Comparison of ENCODE assay signal across 19 cellular contexts in the genomic region with DNA sequence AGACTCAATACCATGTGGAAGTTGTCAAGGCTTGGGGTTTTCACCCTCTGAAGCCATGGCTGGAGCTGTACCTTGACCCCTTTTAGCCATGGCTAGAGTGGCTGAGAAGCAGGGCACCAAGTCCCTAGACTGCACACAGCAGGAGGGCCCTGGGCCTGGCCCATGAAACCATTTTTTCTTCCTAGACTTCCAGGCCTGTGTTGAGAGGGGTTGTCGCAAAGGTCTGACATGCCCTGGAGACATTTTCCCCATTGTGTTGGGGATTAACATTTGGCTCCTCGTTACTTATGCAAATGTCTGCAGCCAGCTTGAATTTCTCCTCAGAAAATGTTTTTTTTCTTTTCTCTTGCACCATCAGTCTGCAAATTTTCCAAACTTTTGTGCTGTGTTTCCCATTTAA.
"Had no signal": no experiment of that assay in that cellular context is flagged by ENCODE, and none has a peak within 500 bp of the region (broad histone marks: within the 10 kb centered on the region; RNA-seq: fewer than 3 reads in every experiment).

No MANE protein-coding gene starts in this region.

- H3K4me1 Mint-ChIP-seq: activated CD4-positive, alpha-beta T cell treated with anti-CD3 and anti-CD28 coated beads, Interleukin-2, amount 10 ng/mL, durations not matched to agents 7 days and 5 days; activated naive CD8-positive, alpha-beta T cell treated with anti-CD3 and anti-CD28 coated beads, Interleukin-2, amount 10 ng/mL, durations not matched to agents 7 days and 5 days; stimulated activated effector memory CD8-positive, alpha-beta T cell treated with anti-CD3 and anti-CD28 coated beads, Interleukin-12 subunit alpha, Interleukin-12 subunit beta, amount 100 ng/mL, for 72 hours had no signal

- ATAC-seq: activated CD8-positive, alpha-beta T cell treated with anti-CD3 and anti-CD28 coated beads, Interleukin-2, amount 10 ng/mL, durations not matched to agents 7 days and 5 days; effector memory CD8-positive, alpha-beta T cell; heart right ventricle; natural killer cell treated with Interleukin-12 subunit alpha and Interleukin-12 subunit beta and Interleukin-15 and Interleukin-18, amount 100 ng/mL, for 72 hours; pancreas; stimulated activated effector memory CD8-positive, alpha-beta T cell treated with anti-CD3 and anti-CD28 coated beads, Interleukin-12 subunit alpha, Interleukin-12 subunit beta, amount 100 ng/mL, for 72 hours had no signal

- H3K27ac Mint-ChIP-seq: activated CD4-positive, alpha-beta T cell treated with anti-CD3 and anti-CD28 coated beads, Interleukin-2, amount 10 ng/mL, durations not matched to agents 7 days and 5 days; activated CD8-positive, alpha-beta T cell treated with anti-CD3 and anti-CD28 coated beads, Interleukin-2, amount 10 ng/mL, durations not matched to agents 7 days and 5 days; activated naive CD8-positive, alpha-beta T cell treated with anti-CD3 and anti-CD28 coated beads, Interleukin-2, amount 10 ng/mL, durations not matched to agents 7 days and 5 days; activated T-cell treated with anti-CD3 and anti-CD28 coated beads, Interleukin-2, amount 50 U/mL, for 24 hours; activated T-helper 2 cell treated with anti-CD3 and anti-CD28 coated beads, Interferon-gamma antibody, Interleukin-2, Interleukin-4, amounts not matched to agents 10 μg/mL and 5 μg/mL and 100 μg/mL, durations not matched to agents 14 hours and 24 hours and 36 hours; effector memory CD8-positive, alpha-beta T cell; immature natural killer cell; natural killer cell treated with Interleukin-12 subunit alpha and Interleukin-12 subunit beta and Interleukin-15 and Interleukin-18, amount 100 ng/mL, for 72 hours; stimulated activated effector memory CD8-positive, alpha-beta T cell treated with anti-CD3 and anti-CD28 coated beads, Interleukin-12 subunit alpha, Interleukin-12 subunit beta, amount 100 ng/mL, for 72 hours had no signal

- H3K4me1 ChIP-seq: heart right ventricle, pancreas, sigmoid colon had no signal

- DNase-seq: activated CD4-positive, alpha-beta T cell treated with anti-CD3 and anti-CD28 coated beads, Interleukin-2, amount 10 ng/mL, durations not matched to agents 7 days and 5 days; activated CD8-positive, alpha-beta T cell treated with anti-CD3 and anti-CD28 coated beads, Interleukin-2, amount 10 ng/mL, durations not matched to agents 7 days and 5 days; activated naive CD4-positive, alpha-beta T cell treated with Interleukin-2 at 50 U/mL for 16 hours; activated naive CD8-positive, alpha-beta T cell treated with anti-CD3 and anti-CD28 coated beads, Interleukin-2, amount 10 ng/mL, durations not matched to agents 7 days and 5 days; activated T-cell treated with anti-CD3 and anti-CD28 coated beads, Interleukin-2, amount 50 U/mL, for 24 hours; amygdala; effector memory CD8-positive, alpha-beta T cell; esophagus squamous epithelium; heart right ventricle; immature natural killer cell; pancreas; sigmoid colon; stimulated activated CD4-positive, alpha-beta T cell treated with anti-CD3 and anti-CD28 coated beads, Interleukin-4, amount 100 ng/mL, for 24 hours had no signal

- H3K27me3 Mint-ChIP-seq: activated CD4-positive, alpha-beta T cell treated with anti-CD3 and anti-CD28 coated beads, Interleukin-2, amount 10 ng/mL, durations not matched to agents 7 days and 5 days; activated naive CD8-positive, alpha-beta T cell treated with anti-CD3 and anti-CD28 coated beads, Interleukin-2, amount 10 ng/mL, durations not matched to agents 7 days and 5 days; activated T-cell treated with anti-CD3 and anti-CD28 coated beads, Interleukin-2, amount 50 U/mL, for 24 hours; effector memory CD8-positive, alpha-beta T cell; natural killer cell treated with Interleukin-12 subunit alpha and Interleukin-12 subunit beta and Interleukin-15 and Interleukin-18, amount 100 ng/mL, for 72 hours had no signal

- H3K27me3 ChIP-seq: cardiac muscle cell, esophagus squamous epithelium, heart right ventricle, neutrophil, pancreas, sigmoid colon had no signal

- H3K27ac ChIP-seq: cardiac muscle cell, esophagus squamous epithelium, heart right ventricle, neutrophil, sigmoid colon, thoracic aorta had no signal

- H3K36me3 ChIP-seq: cardiac muscle cell, pancreas had no signal

- FAIRE-seq: pancreas had no signal

- H3K9me3 ChIP-seq: esophagus squamous epithelium, heart right ventricle, neutrophil, pancreas, sigmoid colon, thoracic aorta had no signal

- H3K4me3 ChIP-seq: cardiac muscle cell, esophagus squamous epithelium, heart right ventricle, pancreas, sigmoid colon, thoracic aorta had no signal

- H3K9me3 Mint-ChIP-seq: activated naive CD8-positive, alpha-beta T cell treated with anti-CD3 and anti-CD28 coated beads, Interleukin-2, amount 10 ng/mL, durations not matched to agents 7 days and 5 days; activated T-cell treated with anti-CD3 and anti-CD28 coated beads, Interleukin-2, amount 50 U/mL, for 24 hours; activated T-helper 2 cell treated with anti-CD3 and anti-CD28 coated beads, Interferon-gamma antibody, Interleukin-2, Interleukin-4, amounts not matched to agents 10 μg/mL and 5 μg/mL and 100 μg/mL, durations not matched to agents 14 hours and 24 hours and 36 hours; effector memory CD8-positive, alpha-beta T cell; immature natural killer cell; natural killer cell treated with Interleukin-12 subunit alpha and Interleukin-12 subunit beta and Interleukin-15 and Interleukin-18, amount 100 ng/mL, for 72 hours; stimulated activated effector memory CD8-positive, alpha-beta T cell treated with anti-CD3 and anti-CD28 coated beads, Interleukin-12 subunit alpha, Interleukin-12 subunit beta, amount 100 ng/mL, for 72 hours had no signal

- H3K4me3 Mint-ChIP-seq: activated CD4-positive, alpha-beta T cell treated with anti-CD3 and anti-CD28 coated beads, Interleukin-2, amount 10 ng/mL, durations not matched to agents 7 days and 5 days; activated CD8-positive, alpha-beta T cell treated with anti-CD3 and anti-CD28 coated beads, Interleukin-2, amount 10 ng/mL, durations not matched to agents 7 days and 5 days; activated naive CD8-positive, alpha-beta T cell treated with anti-CD3 and anti-CD28 coated beads, Interleukin-2, amount 10 ng/mL, durations not matched to agents 7 days and 5 days; activated T-cell treated with anti-CD3 and anti-CD28 coated beads, Interleukin-2, amount 50 U/mL, for 24 hours; effector memory CD8-positive, alpha-beta T cell; immature natural killer cell; natural killer cell treated with Interleukin-12 subunit alpha and Interleukin-12 subunit beta and Interleukin-15 and Interleukin-18, amount 100 ng/mL, for 72 hours; stimulated activated effector memory CD8-positive, alpha-beta T cell treated with anti-CD3 and anti-CD28 coated beads, Interleukin-12 subunit alpha, Interleukin-12 subunit beta, amount 100 ng/mL, for 72 hours had no signal
